ENCODE assay signal across 3 cellular contexts in the genomic region with DNA sequence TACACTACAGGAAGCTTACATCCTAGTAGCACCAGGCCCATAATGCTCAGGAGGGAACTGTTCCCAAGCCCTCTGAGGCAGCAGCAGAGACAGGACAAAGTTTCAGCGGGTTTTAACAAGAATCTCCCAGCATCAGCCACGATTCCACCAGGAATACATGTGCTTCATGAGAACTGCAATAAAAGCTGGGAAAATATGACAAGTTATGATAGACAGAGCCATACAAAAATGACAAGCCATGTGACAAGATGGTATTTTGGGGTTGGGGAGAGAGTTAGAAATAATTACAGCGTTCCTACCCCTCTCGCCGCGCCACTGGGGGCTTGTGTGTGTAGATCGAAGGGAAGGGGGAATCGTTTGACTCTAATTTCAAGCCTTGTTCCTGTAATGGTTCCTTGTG.
"Had no signal": no experiment of that assay in that cellular context is flagged by ENCODE, and none has a peak within 500 bp of the region (broad histone marks: within the 10 kb centered on the region; RNA-seq: fewer than 3 reads in every experiment).

No MANE protein-coding gene starts in this region.

- H3K4me3 ChIP-seq: GM12878 had no signal

- ATAC-seq: GM12878 had no signal

- DNase-seq: GDM1, GF-D8 had no signal
